Comparison of ENCODE assay signal across 1 cellular context in the genomic region with DNA sequence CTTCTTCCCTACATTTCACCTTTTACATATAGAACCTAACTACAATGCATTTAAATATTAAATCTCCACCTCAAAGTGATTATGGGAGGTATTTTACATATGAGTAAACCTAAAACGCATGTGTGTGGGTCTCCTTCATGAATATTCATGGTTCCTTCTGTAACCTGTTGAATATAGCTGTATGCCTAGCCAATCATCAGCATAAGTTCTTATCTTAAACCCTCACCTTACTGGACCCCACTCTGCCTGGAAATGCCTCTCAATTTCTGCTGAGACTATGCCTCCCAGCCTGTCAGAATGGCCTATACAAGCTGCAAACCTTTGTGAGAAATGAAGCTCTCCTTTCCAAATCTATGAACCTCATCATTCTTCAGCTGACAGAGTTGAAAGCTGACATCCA.
TF ChIP-seq lines count a peak whose summit lies in the region.

No MANE protein-coding gene starts in this region.

TF ChIP-seq in GM23338, 12 proteins besides CTCF, POLR2A, EP300 and RAD21 (continued from another document):
- TF ChIP-seq ZNF114 (CRISPR knock-in tag; IDR thresholded peaks at IDR 0.05), result no peak
- no peak for TF ChIP-seq ZNF331 (CRISPR knock-in tag; IDR thresholded peaks at IDR 0.05; ENCODE audit: low read depth)
